In the genomic region with DNA sequence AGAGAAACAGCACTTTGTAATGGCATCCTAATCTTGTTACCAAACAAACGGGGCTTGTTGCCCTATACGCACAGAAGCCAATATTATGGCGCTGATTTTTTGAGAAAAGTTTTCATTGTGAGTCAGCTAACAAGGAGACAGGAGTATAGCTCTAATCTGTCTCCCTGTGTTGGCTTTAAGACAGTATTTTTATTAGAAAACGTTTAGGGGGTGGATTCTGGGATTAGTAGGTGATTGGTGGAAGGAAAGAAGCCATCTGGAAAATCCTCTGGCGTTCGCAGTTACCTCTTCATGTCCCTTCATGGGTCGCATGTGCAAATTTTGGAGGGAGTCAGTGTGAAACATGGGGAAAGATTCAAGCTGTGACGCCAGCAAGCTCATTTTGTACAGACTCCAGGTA, we compare ENCODE assay signal across 9 cellular contexts. TPM values are rescaled to one million over a fixed set of nuclear protein-coding genes. Genes with fewer than 3 reads are reported as not detected.
DNase-seq lines count a peak whose midpoint lies in the region; ATAC-seq, FAIRE-seq and TF ChIP-seq lines count a peak whose summit lies in the region.
"Had no signal": no experiment of that assay in that cellular context is flagged by ENCODE, and none has a peak within 500 bp of the region (broad histone marks: within the 10 kb centered on the region; RNA-seq: fewer than 3 reads in every experiment).

No MANE protein-coding gene starts in this region.

- H3K9me3 Mint-ChIP-seq in mesothelial cell of epicardium, result no peaks in the 10 kb centered on the region

- intact Hi-C loops in HepG2 (cut with micrococcal nuclease; ENCODE audit: unreplicated experiment) (loop anchor here (5.0 kb wide), 2 partner anchors 192 to 1593 kb away; a partner anchor contains a TSS), right lobe of liver (cut with DNase I) (no loop called here), breast epithelium (cut with DNase I; ENCODE audit: low total_unique reads) (no loop called here)

- H3K27me3 Mint-ChIP-seq in mesothelial cell of epicardium (ENCODE audit: low read depth), result no peaks in the 10 kb centered on the region

- POLR2A ChIA-PET in HepG2 (lab: Yijun Ruan, JAX), result interaction anchor here (0.5 kb wide), 1 partner anchor 193 kb away, joined by 3 read pairs; a partner anchor contains a TSS

- CTCF ChIA-PET in HepG2 (lab: Yijun Ruan, JAX; ENCODE audit: low intra/inter-chr PET ratio, low total read pairs), result no interaction called here

- no peak for TF ChIP-seq EP300 in HepG2 (IDR thresholded peaks at IDR 0.05; ENCODE audit: low read depth in 2 of 2, low read length in 2 of 2)
- no peak for TF ChIP-seq EP300 in HepG2 (CRISPR knock-in tag; IDR thresholded peaks at IDR 0.05; ENCODE audit: borderline replicate concordance)

- H2AFZ ChIP-seq in HepG2 (ENCODE audit: low read length), result peak overlapping the region; percentile 13

- peak overlapping the region; percentile 76 for H3K27ac Mint-ChIP-seq in mesothelial cell of epicardium

- no peak for DNase-seq in HepG2 (ENCODE audit: low spot score)
- DNase-seq in right lobe of liver, result no peak
- DNase-seq in breast epithelium (ENCODE audit: low spot score in 2 of 2), result peak in 1 of 2 donors; percentile 62
- no peak for DNase-seq in mesothelial cell of epicardium (ENCODE audit: low spot score in 2 of 2, unreplicated experiment in 2 of 2)
- DNase-seq in NCI-H1048 (lab: John Stamatoyannopoulos, UW), result no peak
- no peak for DNase-seq in NCI-H1930 (lab: John Stamatoyannopoulos, UW)
- DNase-seq in NCI-H2171 (lab: John Stamatoyannopoulos, UW), result no peak
- DNase-seq: stimulated activated CD4-positive, alpha-beta T cell treated with anti-CD3 and anti-CD28 coated beads, Interleukin-4, amount 100 ng/mL, for 4 hours had no signal

- no peak for FAIRE-seq in HepG2 (lab: Jason Lieb, UNC)

- peak overlapping the region in 2 of 3 experiments; percentile 85 to 98; a peak in 3 of 6 replicates for H3K4me3 ChIP-seq in HepG2 (replicated peaks in 1 of 3; ENCODE audit: insufficient read depth in 1 of 3, low read depth in 2 of 3, low read length in 3 of 3)
- H3K4me3 ChIP-seq in right lobe of liver, result no peak overlapping the region
- H3K4me3 ChIP-seq in breast epithelium, result peak overlapping the region in 2 of 3 donors; percentile 79 to 84

- peaks cover 20% of the 10 kb centered on the region for H3K4me1 ChIP-seq in HepG2 (ENCODE audit: insufficient read depth, low read length)
- H3K4me1 ChIP-seq in right lobe of liver, result no peaks in the 10 kb centered on the region
- no peaks in the 10 kb centered on the region for H3K4me1 ChIP-seq in breast epithelium

- H4K20me1 ChIP-seq in HepG2 (ENCODE audit: insufficient read depth, low read length), result no peaks in the 10 kb centered on the region

- peaks cover 5% of the 10 kb centered on the region for H3K79me2 ChIP-seq in HepG2 (ENCODE audit: insufficient read depth, low read length)

- no peaks in the 10 kb centered on the region for H3K36me3 Mint-ChIP-seq in mesothelial cell of epicardium

- H3K27me3 ChIP-seq in HepG2 (ENCODE audit: control insufficient read depth in 1 of 2, insufficient read depth in 2 of 2, low read length in 2 of 2) (peaks cover 0 to 1% of the 10 kb centered on the region in 2 experiments; a peak in 1 of 5 replicates), right lobe of liver (no peaks in the 10 kb centered on the region), breast epithelium (no peaks in the 10 kb centered on the region)

- no peak for TF ChIP-seq RAD21 in HepG2 (CRISPR knock-in tag; IDR thresholded peaks at IDR 0.05)

- H3K9me3 ChIP-seq in HepG2 (ENCODE audit: low read length), result no peaks in the 10 kb centered on the region
- H3K9me3 ChIP-seq in right lobe of liver, result no peaks in the 10 kb centered on the region
- no peaks in the 10 kb centered on the region for H3K9me3 ChIP-seq in breast epithelium

- ATAC-seq in HepG2, result no peak
- ATAC-seq in right lobe of liver, result no peak
- no peak for ATAC-seq in GM21515 (IDR thresholded peaks at IDR 0.05; ENCODE audit: unreplicated experiment)

- H3K27ac ChIP-seq in HepG2 (ENCODE audit: extremely low read length, insufficient read depth, low read length), result no peak overlapping the region
- H3K27ac ChIP-seq in right lobe of liver, result no peak overlapping the region
- H3K27ac ChIP-seq in breast epithelium, result peak overlapping the region; percentile 98 to 99

- H3K4me1 Mint-ChIP-seq in mesothelial cell of epicardium, result peaks cover 21% of the 10 kb centered on the region

- TF ChIP-seq POLR2A in HepG2 (IDR thresholded peaks at IDR 0.05; ENCODE audit: insufficient read depth in 1 of 2, low read depth in 2 of 2, low read length in 2 of 2), result no peak
- no peak for TF ChIP-seq POLR2A in right lobe of liver (IDR thresholded peaks at IDR 0.05)
- no peak for TF ChIP-seq POLR2A in breast epithelium (IDR thresholded peaks at IDR 0.05)

- BruUV-seq in HepG2 (replicated peaks; lab: Mats Ljungman, UMichigan), result no TSS peak

- WGBS in HepG2 (ENCODE audit: low lambda C conversion rate), result 72% methylated on average over 8 of the region's 8 CpGs
- 58% methylated on average over 8 of the region's 8 CpGs for WGBS in right lobe of liver (ENCODE audit: insufficient coverage, low coverage, low lambda C conversion rate, missing lambda C conversion rate)

- H3K9ac ChIP-seq in HepG2 (ENCODE audit: insufficient read depth, low read depth, low read length), result no peak overlapping the region

- peak overlapping the region; percentile 89 for H3K4me2 ChIP-seq in HepG2 (ENCODE audit: low read depth, low read length)

- TF ChIP-seq CTCF in HepG2 (CRISPR knock-in tag; IDR thresholded peaks at IDR 0.05) (no peak), right lobe of liver (IDR thresholded peaks at IDR 0.05) (no peak), breast epithelium (IDR thresholded peaks at IDR 0.05) (no peak), mesothelial cell of epicardium (IDR thresholded peaks at IDR 0.05; ENCODE audit: unreplicated experiment) (no peak)

- H3K4me3 Mint-ChIP-seq in mesothelial cell of epicardium, result peak overlapping the region; percentile 94

- H3K36me3 ChIP-seq in HepG2 (replicated peaks in 1 of 2; ENCODE audit: control insufficient read depth in 1 of 2, insufficient read depth in 2 of 2, low read length in 2 of 2) (no peaks in the 10 kb centered on the region), right lobe of liver (no peaks in the 10 kb centered on the region), breast epithelium (no peaks in the 10 kb centered on the region)

- in situ Hi-C loops in HepG2 (cut with HindIII; ENCODE audit: extremely low pct_ligation_motif_present, low pct_unique_long_range_greater_than_20kb), result no loop called here

RNA-seq across cellular contexts. Expression of a gene that starts 0.7 kb away (rescaled TPM):
- total RNA-seq in HepG2 (2016; rRNA removed; fragmentation: Illumina TruSeq; extraction: Trizol), result 28.6 and 36.1 TPM in 2 replicates
- 19.0 and 20.3 TPM in 2 replicates for total RNA-seq in HepG2 (2016; cell fraction: cytosol; rRNA removed; fragmentation: Illumina TruSeq; extraction: Trizol; ENCODE audit: low read depth)
- total RNA-seq in HepG2 (2016; cell fraction: insoluble cytoplasmic fraction; rRNA removed; fragmentation: Illumina TruSeq; extraction: Trizol), result 27.4 and 34.1 TPM in 2 replicates
- total RNA-seq in HepG2 (2016; cell fraction: membrane; rRNA removed; fragmentation: Illumina TruSeq; extraction: Trizol), result 28.2 and 29.0 TPM in 2 replicates
- 30.2 and 36.5 TPM in 2 replicates for total RNA-seq in HepG2 (2016; cell fraction: nucleus; rRNA removed; fragmentation: Illumina TruSeq; extraction: Trizol)
- 16.6 and 21.8 TPM in 2 replicates for polyA plus RNA-seq in HepG2 (2011; rRNA removed)
- 14.6 and 17.5 TPM in 2 replicates for polyA plus RNA-seq in HepG2 (2011; cell fraction: cytosol; rRNA removed)
- polyA plus RNA-seq in HepG2 (2011; cell fraction: nucleus; rRNA removed), result 9.3 and 11.8 TPM in 2 replicates
- polyA plus RNA-seq in HepG2 (2012), result 10.6 and 22.0 TPM in 2 replicates
- 14.4 and 18.2 TPM in 2 replicates for polyA plus RNA-seq in HepG2 (2016; cell fraction: cytosol; fragmentation: Illumina TruSeq; extraction: Trizol; ENCODE audit: low read depth)
- polyA plus RNA-seq in HepG2 (2016; cell fraction: insoluble cytoplasmic fraction; fragmentation: Illumina TruSeq; extraction: Trizol; ENCODE audit: low read depth), result 23.6 and 26.5 TPM in 2 replicates
- 19.1 and 21.5 TPM in 2 replicates for polyA plus RNA-seq in HepG2 (2016; cell fraction: membrane; fragmentation: Illumina TruSeq; extraction: Trizol; ENCODE audit: low read depth)
- 42.7 and 47.2 TPM in 2 replicates for polyA plus RNA-seq in HepG2 (2016; cell fraction: nucleus; fragmentation: Illumina TruSeq; extraction: Trizol; ENCODE audit: insufficient read depth, low read depth)
- 10.0 and 10.4 TPM in 2 replicates for polyA minus RNA-seq in HepG2 (2011; rRNA and poly(A)+ RNA removed; ENCODE audit: low replicate concordance)
- 5.5 and 10.0 TPM in 2 replicates for polyA minus RNA-seq in HepG2 (2011; cell fraction: cytosol; rRNA and poly(A)+ RNA removed)
- 20.9 and 27.0 TPM in 2 replicates for polyA minus RNA-seq in HepG2 (2011; cell fraction: nucleus; rRNA and poly(A)+ RNA removed)
- total RNA-seq in right lobe of liver, result 1 to 10 TPM; 2.2 to 4.1 (median 2.6) TPM
- 10 to 100 TPM; 36.6 to 70.7 (median 39.7) TPM for total RNA-seq in breast epithelium
- 44.1 to 52.7 TPM (median 50.0 TPM) in 3 replicates for total RNA-seq in mesothelial cell of epicardium

RNA-seq across cellular contexts. Expression of a gene that starts 54.4 kb away (rescaled TPM):
- not detected in 2 replicates for total RNA-seq in HepG2 (2016; rRNA removed; fragmentation: Illumina TruSeq; extraction: Trizol)
- total RNA-seq in HepG2 (2016; cell fraction: cytosol; rRNA removed; fragmentation: Illumina TruSeq; extraction: Trizol; ENCODE audit: low read depth), result not detected in 2 replicates
- not detected in 2 replicates for total RNA-seq in HepG2 (2016; cell fraction: insoluble cytoplasmic fraction; rRNA removed; fragmentation: Illumina TruSeq; extraction: Trizol)
- total RNA-seq in HepG2 (2016; cell fraction: membrane; rRNA removed; fragmentation: Illumina TruSeq; extraction: Trizol), result not detected in 2 replicates
- not detected in 2 replicates for total RNA-seq in HepG2 (2016; cell fraction: nucleus; rRNA removed; fragmentation: Illumina TruSeq; extraction: Trizol)
- not detected in 2 replicates for polyA plus RNA-seq in HepG2 (2011; rRNA removed)
- polyA plus RNA-seq in HepG2 (2011; cell fraction: cytosol; rRNA removed), result 0.03 TPM in 1 of 2 replicates, not detected in the other
- polyA plus RNA-seq in HepG2 (2011; cell fraction: nucleus; rRNA removed), result not detected in 2 replicates
- not detected in 2 replicates for polyA plus RNA-seq in HepG2 (2012)
- not detected in 2 replicates for polyA plus RNA-seq in HepG2 (2016; cell fraction: cytosol; fragmentation: Illumina TruSeq; extraction: Trizol; ENCODE audit: low read depth)
- not detected in 2 replicates for polyA plus RNA-seq in HepG2 (2016; cell fraction: insoluble cytoplasmic fraction; fragmentation: Illumina TruSeq; extraction: Trizol; ENCODE audit: low read depth)
- polyA plus RNA-seq in HepG2 (2016; cell fraction: membrane; fragmentation: Illumina TruSeq; extraction: Trizol; ENCODE audit: low read depth), result not detected in 2 replicates
- polyA plus RNA-seq in HepG2 (2016; cell fraction: nucleus; fragmentation: Illumina TruSeq; extraction: Trizol; ENCODE audit: insufficient read depth, low read depth), result not detected in 2 replicates
- polyA minus RNA-seq in HepG2 (2011; rRNA and poly(A)+ RNA removed; ENCODE audit: low replicate concordance), result not detected in 2 replicates
- polyA minus RNA-seq in HepG2 (2011; cell fraction: cytosol; rRNA and poly(A)+ RNA removed), result not detected in 2 replicates
- polyA minus RNA-seq in HepG2 (2011; cell fraction: nucleus; rRNA and poly(A)+ RNA removed), result 0.25 TPM in 1 of 2 replicates, not detected in the other
- total RNA-seq in right lobe of liver, result under 1 TPM in 2 of 6 experiments, not detected in 4; 0.12 to 0.15 TPM
- under 1 TPM in 2 of 3 donors, not detected in 1; 0.16 to 0.29 TPM for total RNA-seq in breast epithelium
- total RNA-seq in mesothelial cell of epicardium, result 0.18 to 0.27 TPM (median 0.27 TPM) in 3 replicates

Comparison
In these comparisons a context has a peak if more than half of its experiments do, and no peak if none do; other contexts are left out.
1. H3K4me3 ChIP-seq: peak in HepG2 (2 of 3) and breast epithelium (2 of 3); none in right lobe of liver (0 of 3).
2. H3K27ac ChIP-seq: peak in breast epithelium (2 of 2); none in HepG2 (single experiment) and right lobe of liver (0 of 3).